2 cellular contexts compared by ENCODE assay signal in the genomic region with DNA sequence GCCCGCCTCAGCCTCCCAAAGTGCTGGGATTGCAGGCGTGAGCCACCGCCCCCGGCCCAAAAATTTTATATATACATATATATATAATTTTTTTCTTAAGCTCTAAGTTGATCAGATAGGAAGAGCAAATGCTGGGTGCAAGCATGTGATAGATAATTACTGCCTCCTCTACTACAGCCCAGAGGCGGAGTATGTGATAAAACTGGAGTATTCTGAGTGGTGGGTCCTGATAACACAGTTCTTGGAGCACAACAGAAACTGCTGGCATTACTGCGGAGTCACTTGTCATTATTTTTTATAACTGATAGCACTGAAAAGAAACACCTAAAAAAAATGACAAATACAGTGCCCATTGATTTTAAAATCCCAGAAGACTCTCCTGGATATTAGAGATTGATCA.
TF ChIP-seq lines count a peak whose summit lies in the region.

No MANE protein-coding gene starts in this region.

TF ChIP-seq in HCT116, 20 proteins besides CTCF, POLR2A, EP300 and RAD21 (continued from another document):
- TF ChIP-seq, protein P1, sequence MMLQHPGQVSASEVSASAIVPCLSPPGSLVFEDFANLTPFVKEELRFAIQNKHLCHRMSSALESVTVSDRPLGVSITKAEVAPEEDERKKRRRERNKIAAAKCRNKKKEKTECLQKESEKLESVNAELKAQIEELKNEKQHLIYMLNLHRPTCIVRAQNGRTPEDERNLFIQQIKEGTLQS (IDR thresholded peaks at IDR 0.05), result no peak
- TF ChIP-seq CEBPB (IDR thresholded peaks at IDR 0.05; ENCODE audit: low read depth) (no peak), SP1 (IDR thresholded peaks at IDR 0.05; ENCODE audit: low read depth) (no peak), ZNF274 (IDR thresholded peaks at IDR 0.05; ENCODE audit: low read depth, low read length) (peak; percentile 14; the same call in 1 of the 2 replicates)
- TF ChIP-seq, protein P2, sequence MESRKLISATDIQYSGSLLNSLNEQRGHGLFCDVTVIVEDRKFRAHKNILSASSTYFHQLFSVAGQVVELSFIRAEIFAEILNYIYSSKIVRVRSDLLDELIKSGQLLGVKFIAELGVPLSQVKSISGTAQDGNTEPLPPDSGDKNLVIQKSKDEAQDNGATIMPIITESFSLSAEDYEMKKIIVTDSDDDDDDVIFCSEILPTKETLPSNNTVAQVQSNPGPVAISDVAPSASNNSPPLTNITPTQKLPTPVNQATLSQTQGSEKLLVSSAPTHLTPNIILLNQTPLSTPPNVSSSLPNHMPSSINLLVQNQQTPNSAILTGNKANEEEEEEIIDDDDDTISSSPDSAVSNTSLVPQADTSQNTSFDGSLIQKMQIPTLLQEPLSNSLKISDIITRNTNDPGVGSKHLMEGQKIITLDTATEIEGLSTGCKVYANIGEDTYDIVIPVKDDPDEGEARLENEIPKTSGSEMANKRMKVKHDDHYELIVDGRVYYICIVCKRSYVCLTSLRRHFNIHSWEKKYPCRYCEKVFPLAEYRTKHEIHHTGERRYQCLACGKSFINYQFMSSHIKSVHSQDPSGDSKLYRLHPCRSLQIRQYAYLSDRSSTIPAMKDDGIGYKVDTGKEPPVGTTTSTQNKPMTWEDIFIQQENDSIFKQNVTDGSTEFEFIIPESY (IDR thresholded peaks at IDR 0.05; ENCODE audit: extremely low read depth, insufficient replicate concordance, low read length), result no peak

TF ChIP-seq in K562, 482 proteins besides CTCF, POLR2A, EP300 and RAD21 (continued from another document and continues in another):
- 0 out of 2 replicates have a peak, but pooled peaks have one; percentile 48 for TF ChIP-seq ELK3 (CRISPR knock-in tag; IDR thresholded peaks at IDR 0.05)
- no peak for TF ChIP-seq HLTF (IDR thresholded peaks at IDR 0.05)
- peak; percentile 74; the same call in 1 of the 2 replicates for TF ChIP-seq PYGO2 (tag; IDR thresholded peaks at IDR 0.05)
- TF ChIP-seq KLF13 (tag; IDR thresholded peaks at IDR 0.05; ENCODE audit: borderline replicate concordance, low read depth), result no peak
- TF ChIP-seq, protein P3, sequence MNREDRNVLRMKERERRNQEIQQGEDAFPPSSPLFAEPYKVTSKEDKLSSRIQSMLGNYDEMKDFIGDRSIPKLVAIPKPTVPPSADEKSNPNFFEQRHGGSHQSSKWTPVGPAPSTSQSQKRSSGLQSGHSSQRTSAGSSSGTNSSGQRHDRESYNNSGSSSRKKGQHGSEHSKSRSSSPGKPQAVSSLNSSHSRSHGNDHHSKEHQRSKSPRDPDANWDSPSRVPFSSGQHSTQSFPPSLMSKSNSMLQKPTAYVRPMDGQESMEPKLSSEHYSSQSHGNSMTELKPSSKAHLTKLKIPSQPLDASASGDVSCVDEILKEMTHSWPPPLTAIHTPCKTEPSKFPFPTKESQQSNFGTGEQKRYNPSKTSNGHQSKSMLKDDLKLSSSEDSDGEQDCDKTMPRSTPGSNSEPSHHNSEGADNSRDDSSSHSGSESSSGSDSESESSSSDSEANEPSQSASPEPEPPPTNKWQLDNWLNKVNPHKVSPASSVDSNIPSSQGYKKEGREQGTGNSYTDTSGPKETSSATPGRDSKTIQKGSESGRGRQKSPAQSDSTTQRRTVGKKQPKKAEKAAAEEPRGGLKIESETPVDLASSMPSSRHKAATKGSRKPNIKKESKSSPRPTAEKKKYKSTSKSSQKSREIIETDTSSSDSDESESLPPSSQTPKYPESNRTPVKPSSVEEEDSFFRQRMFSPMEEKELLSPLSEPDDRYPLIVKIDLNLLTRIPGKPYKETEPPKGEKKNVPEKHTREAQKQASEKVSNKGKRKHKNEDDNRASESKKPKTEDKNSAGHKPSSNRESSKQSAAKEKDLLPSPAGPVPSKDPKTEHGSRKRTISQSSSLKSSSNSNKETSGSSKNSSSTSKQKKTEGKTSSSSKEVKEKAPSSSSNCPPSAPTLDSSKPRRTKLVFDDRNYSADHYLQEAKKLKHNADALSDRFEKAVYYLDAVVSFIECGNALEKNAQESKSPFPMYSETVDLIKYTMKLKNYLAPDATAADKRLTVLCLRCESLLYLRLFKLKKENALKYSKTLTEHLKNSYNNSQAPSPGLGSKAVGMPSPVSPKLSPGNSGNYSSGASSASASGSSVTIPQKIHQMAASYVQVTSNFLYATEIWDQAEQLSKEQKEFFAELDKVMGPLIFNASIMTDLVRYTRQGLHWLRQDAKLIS (CRISPR knock-in tag; IDR thresholded peaks at IDR 0.05), result no peak
- TF ChIP-seq POLR3A (IDR thresholded peaks at IDR 0.05; ENCODE audit: borderline replicate concordance, extremely low read depth, insufficient read depth, insufficient read length), result no peak
- no peak for TF ChIP-seq RAD51 (IDR thresholded peaks at IDR 0.05; ENCODE audit: borderline replicate concordance, low read depth)
- no peak for TF ChIP-seq E2F4 (CRISPR knock-in tag; IDR thresholded peaks at IDR 0.05; ENCODE audit: low read depth)
- no peak for TF ChIP-seq ZNF764 (CRISPR knock-in tag; IDR thresholded peaks at IDR 0.05; ENCODE audit: low read depth)
- TF ChIP-seq FIP1L1 (IDR thresholded peaks at IDR 0.05; ENCODE audit: low read depth, low read length, poor library complexity, severe bottlenecking), result no peak
- no peak for TF ChIP-seq RBFOX2 (IDR thresholded peaks at IDR 0.05; ENCODE audit: low read depth, low read length)
- no peak for TF ChIP-seq ARID4B (CRISPR knock-in tag; IDR thresholded peaks at IDR 0.05)
- TF ChIP-seq ZNF589 (CRISPR knock-in tag; IDR thresholded peaks at IDR 0.05; ENCODE audit: low read depth), result peak; percentile 53; the same call in 1 of the 2 replicates
- no peak for TF ChIP-seq CREBBP (IDR thresholded peaks at IDR 0.05; ENCODE audit: low read depth, low read length)
- no peak for TF ChIP-seq ETV6 (IDR thresholded peaks at IDR 0.05; ENCODE audit: borderline replicate concordance in 1 of 2, low read depth in 2 of 2, low read length in 1 of 2)
- TF ChIP-seq ETV6 (CRISPR knock-in tag; IDR thresholded peaks at IDR 0.05; ENCODE audit: borderline replicate concordance), result no peak
- TF ChIP-seq IFI16 (CRISPR knock-in tag; IDR thresholded peaks at IDR 0.05), result no peak
- no peak for TF ChIP-seq BDP1 (IDR thresholded peaks at IDR 0.05; ENCODE audit: insufficient read depth, insufficient read length)
- TF ChIP-seq RFX5 (IDR thresholded peaks at IDR 0.05; ENCODE audit: low read depth, low read length), result no peak
- no peak for TF ChIP-seq EWSR1 (IDR thresholded peaks at IDR 0.05; ENCODE audit: borderline replicate concordance, low read depth, partially characterized antibody)
- no peak for TF ChIP-seq ZFPM2 (CRISPR knock-in tag; IDR thresholded peaks at IDR 0.05)
- no peak for TF ChIP-seq ZKSCAN3 (CRISPR knock-in tag; IDR thresholded peaks at IDR 0.05)
- no peak for TF ChIP-seq ERF (CRISPR knock-in tag; IDR thresholded peaks at IDR 0.05)
- TF ChIP-seq DACH1 (IDR thresholded peaks at IDR 0.05; ENCODE audit: partially characterized antibody), result peak; percentile 15
- TF ChIP-seq MBD2 (IDR thresholded peaks at IDR 0.05; ENCODE audit: borderline replicate concordance, low read depth), result peak; percentile 64; the same call in 1 of the 2 replicates
- peak; percentile 95 for TF ChIP-seq NCOR1 (IDR thresholded peaks at IDR 0.05)
- TF ChIP-seq, protein P4, sequence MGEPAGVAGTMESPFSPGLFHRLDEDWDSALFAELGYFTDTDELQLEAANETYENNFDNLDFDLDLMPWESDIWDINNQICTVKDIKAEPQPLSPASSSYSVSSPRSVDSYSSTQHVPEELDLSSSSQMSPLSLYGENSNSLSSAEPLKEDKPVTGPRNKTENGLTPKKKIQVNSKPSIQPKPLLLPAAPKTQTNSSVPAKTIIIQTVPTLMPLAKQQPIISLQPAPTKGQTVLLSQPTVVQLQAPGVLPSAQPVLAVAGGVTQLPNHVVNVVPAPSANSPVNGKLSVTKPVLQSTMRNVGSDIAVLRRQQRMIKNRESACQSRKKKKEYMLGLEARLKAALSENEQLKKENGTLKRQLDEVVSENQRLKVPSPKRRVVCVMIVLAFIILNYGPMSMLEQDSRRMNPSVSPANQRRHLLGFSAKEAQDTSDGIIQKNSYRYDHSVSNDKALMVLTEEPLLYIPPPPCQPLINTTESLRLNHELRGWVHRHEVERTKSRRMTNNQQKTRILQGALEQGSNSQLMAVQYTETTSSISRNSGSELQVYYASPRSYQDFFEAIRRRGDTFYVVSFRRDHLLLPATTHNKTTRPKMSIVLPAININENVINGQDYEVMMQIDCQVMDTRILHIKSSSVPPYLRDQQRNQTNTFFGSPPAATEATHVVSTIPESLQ (CRISPR knock-in tag; IDR thresholded peaks at IDR 0.05), result no peak
- TF ChIP-seq RCOR1 (IDR thresholded peaks at IDR 0.05; ENCODE audit: borderline replicate concordance in 1 of 2, low read depth in 2 of 2, low read length in 2 of 2), result peak in 1 of 2 experiments; percentile 87; a peak in 2 of 4 replicates
- TF ChIP-seq ZNF384 (IDR thresholded peaks at IDR 0.05; ENCODE audit: low read depth, low read length), result peak; percentile 76
- TF ChIP-seq GABPB1 (CRISPR knock-in tag; IDR thresholded peaks at IDR 0.05), result no peak
- TF ChIP-seq IRF9 (tag; IDR thresholded peaks at IDR 0.05), result no peak
- TF ChIP-seq MCM5 (IDR thresholded peaks at IDR 0.05; ENCODE audit: low read depth), result no peak
- no peak for TF ChIP-seq TEAD2 (tag; IDR thresholded peaks at IDR 0.05)
- TF ChIP-seq NKRF (IDR thresholded peaks at IDR 0.05; ENCODE audit: borderline replicate concordance), result no peak
- no peak for TF ChIP-seq SP1 (CRISPR knock-in tag; IDR thresholded peaks at IDR 0.05)
- no peak for TF ChIP-seq ZNF561 (CRISPR knock-in tag; conservative IDR thresholded peaks at IDR 0.05)
- TF ChIP-seq USF1 (CRISPR knock-in tag; IDR thresholded peaks at IDR 0.05), result no peak
- TF ChIP-seq CEBPG (CRISPR knock-in tag; IDR thresholded peaks at IDR 0.05), result no peak
- TF ChIP-seq CEBPG (tag; conservative IDR thresholded peaks at IDR 0.05 in 1 of 2, IDR thresholded peaks at IDR 0.05 in 1 of 2), result no peak
